ENCODE assay signal across 19 cellular contexts in the genomic region with DNA sequence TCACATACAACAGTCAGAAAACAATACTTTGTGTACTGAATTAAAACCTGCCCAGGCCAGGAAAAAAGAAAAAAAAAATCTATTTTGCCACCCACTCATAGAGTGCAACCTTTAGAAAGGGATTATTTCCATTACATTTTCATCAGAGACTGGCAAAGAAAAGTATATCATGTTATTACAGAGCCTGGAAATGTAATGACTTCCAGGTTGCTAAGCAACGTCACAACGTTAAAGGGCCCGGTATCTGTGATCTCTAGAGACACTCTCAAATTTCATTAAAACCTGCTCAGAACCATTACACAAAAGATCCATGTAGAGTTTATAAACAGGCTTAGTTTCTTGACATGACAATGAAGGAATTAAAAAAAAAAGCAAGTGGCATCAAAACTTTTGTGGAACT.
DNase-seq lines count a peak whose midpoint lies in the region; ATAC-seq and TF ChIP-seq lines count a peak whose summit lies in the region.
"Had no signal": no experiment of that assay in that cellular context is flagged by ENCODE, and none has a peak within 500 bp of the region (broad histone marks: within the 10 kb centered on the region; RNA-seq: fewer than 3 reads in every experiment).

No MANE protein-coding gene starts in this region.

- TF ChIP-seq CTCF in HFF-Myc (IDR thresholded peaks at IDR 0.05; ENCODE audit: low read depth, low read length, missing control alignments), result no peak
- no peak for TF ChIP-seq CTCF in neural progenitor cell (IDR thresholded peaks at IDR 0.05)

- no peaks in the 10 kb centered on the region for H3K27me3 Mint-ChIP-seq in neural progenitor cell (ENCODE audit: insufficient read depth, low read depth)
- H3K27me3 Mint-ChIP-seq: activated B cell treated with CpG ODN at 0.5 μM for 24 hours had no signal

- H3K36me3 ChIP-seq in neural progenitor cell, result no peaks in the 10 kb centered on the region
- H3K36me3 ChIP-seq: BLaER1 treated with 17β-estradiol and CSF1 and Interleukin-3, amounts not matched to agents 10 nM and 100 nM; esophagus squamous epithelium had no signal

- H3K4me3 ChIP-seq in HFF-Myc (replicated peaks; ENCODE audit: low read depth, low read length), result no peak overlapping the region
- no peak overlapping the region for H3K4me3 ChIP-seq in neural progenitor cell
- H3K4me3 ChIP-seq: BLaER1 treated with 17β-estradiol and CSF1 and Interleukin-3, amounts not matched to agents 10 nM and 100 nM; dorsolateral prefrontal cortex; esophagus squamous epithelium had no signal

- H3K9me3 ChIP-seq in neural progenitor cell (ENCODE audit: low read depth), result no peaks in the 10 kb centered on the region
- H3K9me3 ChIP-seq: BLaER1 treated with 17β-estradiol and CSF1 and Interleukin-3, amounts not matched to agents 10 nM and 100 nM; esophagus squamous epithelium had no signal

- no peaks in the 10 kb centered on the region for H4K20me1 ChIP-seq in neural progenitor cell (ENCODE audit: low read depth)
- H4K20me1 ChIP-seq: BLaER1 treated with 17β-estradiol and CSF1 and Interleukin-3, amounts not matched to agents 10 nM and 100 nM had no signal

- H3K36me3 Mint-ChIP-seq in neural progenitor cell, result no peaks in the 10 kb centered on the region

- no peak overlapping the region for H2AFZ ChIP-seq in neural progenitor cell (replicated peaks)

- H3K79me2 ChIP-seq in neural progenitor cell (ENCODE audit: low read depth), result no peaks in the 10 kb centered on the region

- ATAC-seq in GM19324 (IDR thresholded peaks at IDR 0.05; ENCODE audit: low FRiP score, unreplicated experiment), result no peak
- no peak for ATAC-seq in HG03159 (IDR thresholded peaks at IDR 0.05; ENCODE audit: unreplicated experiment)
- ATAC-seq: Panc1, sciatic nerve had no signal

- H3K27me3 ChIP-seq in neural progenitor cell, result no peaks in the 10 kb centered on the region
- H3K27me3 ChIP-seq: BLaER1 treated with 17β-estradiol and CSF1 and Interleukin-3, amounts not matched to agents 10 nM and 100 nM; dorsolateral prefrontal cortex; esophagus squamous epithelium had no signal

- H3K4me2 ChIP-seq in neural progenitor cell, result no peak overlapping the region
- H3K4me2 ChIP-seq: BLaER1 treated with 17β-estradiol and CSF1 and Interleukin-3, amounts not matched to agents 10 nM and 100 nM had no signal

- H3K27ac ChIP-seq in neural progenitor cell, result no peak overlapping the region
- H3K27ac ChIP-seq: BLaER1 treated with 17β-estradiol and CSF1 and Interleukin-3, amounts not matched to agents 10 nM and 100 nM; dorsolateral prefrontal cortex had no signal

- no peak overlapping the region for H3K4me3 Mint-ChIP-seq in neural progenitor cell
- H3K4me3 Mint-ChIP-seq: activated B cell treated with CpG ODN at 0.5 μM for 24 hours had no signal

- H3K4me1 ChIP-seq in neural progenitor cell, result peaks cover 32% of the 10 kb centered on the region
- H3K4me1 ChIP-seq: BLaER1 treated with 17β-estradiol and CSF1 and Interleukin-3, amounts not matched to agents 10 nM and 100 nM had no signal

- peak; percentile 17 for DNase-seq in HFF-Myc (ENCODE audit: extremely low read depth, low read depth)
- DNase-seq in NCI-H2107 treated with DMSO at 0.1 percent for 48 hours (lab: John Stamatoyannopoulos, UW; ENCODE audit: unreplicated experiment), result peak; percentile 8
- DNase-seq in SW480 (ENCODE audit: low spot score), result peak; percentile 49
- DNase-seq in neural progenitor cell (ENCODE audit: low spot score), result no peak
- DNase-seq in GF-D8 (lab: John Stamatoyannopoulos, UW), result no peak
- DNase-seq: activated B cell treated with CpG ODN at 0.5 μM for 24 hours; dorsolateral prefrontal cortex; esophagus squamous epithelium; kidney; NCI-H226; nucleus accumbens; stimulated activated CD4-positive, alpha-beta T cell treated with anti-CD3 and anti-CD28 coated beads, Interleukin-2, amount 100 ng/mL, for 48 hours; stimulated activated CD8-positive, alpha-beta memory T cell treated with anti-CD3 and anti-CD28 coated beads, Interleukin-4, amount 100 ng/mL, for 48 hours; T-helper 1 cell had no signal

- H3K4me1 Mint-ChIP-seq in neural progenitor cell, result peaks cover 26% of the 10 kb centered on the region
- H3K4me1 Mint-ChIP-seq: activated B cell treated with CpG ODN at 0.5 μM for 24 hours had no signal

- peaks cover 6% of the 10 kb centered on the region for H3F3A ChIP-seq in neural progenitor cell (ENCODE audit: low read depth)

- H3K27ac Mint-ChIP-seq in neural progenitor cell, result peak overlapping the region; percentile 3
- H3K27ac Mint-ChIP-seq: activated B cell treated with CpG ODN at 0.5 μM for 24 hours had no signal

- H3K9ac ChIP-seq in neural progenitor cell, result no peak overlapping the region
- H3K9ac ChIP-seq: BLaER1 treated with 17β-estradiol and CSF1 and Interleukin-3, amounts not matched to agents 10 nM and 100 nM had no signal

- peaks cover 17% of the 10 kb centered on the region for H3K9me3 Mint-ChIP-seq in neural progenitor cell

Comparison
In these comparisons a context has a peak if more than half of its experiments do, and no peak if none do; other contexts are left out.
1. DNase-seq: peak in HFF-Myc (single experiment), NCI-H2107 treated with DMSO at 0.1 percent for 48 hours (single experiment) and SW480 (single experiment); none in neural progenitor cell (single experiment) and GF-D8 (single experiment).